10 cellular contexts compared by ENCODE assay signal in the genomic region with DNA sequence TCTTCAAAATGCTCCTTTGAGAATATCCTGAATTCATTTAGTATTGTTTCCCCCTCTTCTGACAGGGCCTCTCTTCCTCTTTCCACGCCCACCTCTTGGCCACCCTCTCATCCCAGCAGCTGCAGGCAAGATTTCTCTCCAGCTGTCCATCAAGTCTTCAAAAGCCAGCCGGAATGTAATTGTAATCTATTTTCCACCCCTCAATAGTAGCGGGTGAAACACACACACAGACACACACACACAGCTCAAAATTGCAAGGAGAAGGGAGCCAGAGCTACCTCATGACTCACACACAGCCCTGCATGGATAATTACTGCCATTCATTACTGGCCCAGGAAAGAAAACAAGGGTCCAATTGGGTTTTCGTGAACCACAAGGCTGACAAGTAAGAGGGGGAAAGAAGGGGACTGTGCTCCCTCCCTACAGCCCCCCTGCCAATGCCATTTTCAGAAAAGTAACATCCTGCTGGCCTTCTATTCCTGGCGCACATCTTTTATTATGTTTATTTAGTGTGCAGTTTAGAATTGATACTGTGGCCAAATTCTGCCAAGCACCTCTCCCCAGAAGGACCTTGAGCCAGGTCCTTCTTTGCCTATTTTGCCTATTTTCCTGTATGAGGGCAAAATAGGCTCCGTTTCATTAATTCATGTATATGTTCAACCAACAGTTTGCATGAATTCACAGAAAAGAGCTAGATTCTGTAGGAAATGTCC.
DNase-seq lines count a peak whose midpoint lies in the region; ATAC-seq lines count a peak whose summit lies in the region.
"Had no signal": no experiment of that assay in that cellular context is flagged by ENCODE, and none has a peak within 500 bp of the region (broad histone marks: within the 10 kb centered on the region; RNA-seq: fewer than 3 reads in every experiment).

No MANE protein-coding gene starts in this region.

- no peaks in the 10 kb centered on the region for H3K4me1 Mint-ChIP-seq in activated CD8-positive, alpha-beta T cell treated with anti-CD3 and anti-CD28 coated beads, Interleukin-2, amount 10 ng/mL, durations not matched to agents 7 days and 5 days (ENCODE audit: low read depth)

- no peaks in the 10 kb centered on the region for H3K9me3 Mint-ChIP-seq in activated CD8-positive, alpha-beta T cell treated with anti-CD3 and anti-CD28 coated beads, Interleukin-2, amount 10 ng/mL, durations not matched to agents 7 days and 5 days (ENCODE audit: insufficient read depth)
- H3K9me3 Mint-ChIP-seq: activated T-cell treated with anti-CD3 and anti-CD28 coated beads, Interleukin-2, amount 50 U/mL, for 72 hours had no signal

- DNase-seq in AG08395 (ENCODE audit: low spot score) (peak; percentile 17), NCI-H1105 (lab: John Stamatoyannopoulos, UW) (peak; percentile 54), RPMI7951 (ENCODE audit: low read depth) (peak; percentile 59), iris pigment epithelial cell (ENCODE audit: low read depth) (peak; percentile 9), DMS114 treated with DMSO at 0.1 percent for 48 hours (lab: John Stamatoyannopoulos, UW; ENCODE audit: unreplicated experiment) (no peak), EL (no peak)
- no peak for DNase-seq in activated CD8-positive, alpha-beta T cell treated with anti-CD3 and anti-CD28 coated beads, Interleukin-2, amount 10 ng/mL, durations not matched to agents 7 days and 5 days
- DNase-seq: activated T-cell treated with anti-CD3 and anti-CD28 coated beads, Interleukin-2, amount 50 U/mL, for 72 hours; stimulated activated CD4-positive, alpha-beta T cell treated with anti-CD3 and anti-CD28 coated beads, Interleukin-4, amount 100 ng/mL, for 4 hours had no signal

- no peaks in the 10 kb centered on the region for H3K36me3 Mint-ChIP-seq in activated CD8-positive, alpha-beta T cell treated with anti-CD3 and anti-CD28 coated beads, Interleukin-2, amount 10 ng/mL, durations not matched to agents 7 days and 5 days (ENCODE audit: low read depth)

- peaks cover 29% of the 10 kb centered on the region for H3K27me3 Mint-ChIP-seq in activated CD8-positive, alpha-beta T cell treated with anti-CD3 and anti-CD28 coated beads, Interleukin-2, amount 10 ng/mL, durations not matched to agents 7 days and 5 days (ENCODE audit: low read depth)

- CTCF ChIA-PET in activated CD8-positive, alpha-beta T cell treated with anti-CD3 and anti-CD28 coated beads, Interleukin-2, amount 10 ng/mL, durations not matched to agents 7 days and 5 days (lab: Charles Lee): interaction anchor here (4.0 kb wide), 1 partner anchor 11 kb away, joined by 13 read pairs; no protein-coding TSS in a partner anchor

- no peak overlapping the region for H3K27ac Mint-ChIP-seq in activated CD8-positive, alpha-beta T cell treated with anti-CD3 and anti-CD28 coated beads, Interleukin-2, amount 10 ng/mL, durations not matched to agents 7 days and 5 days
- H3K27ac Mint-ChIP-seq: activated T-cell treated with anti-CD3 and anti-CD28 coated beads, Interleukin-2, amount 50 U/mL, for 72 hours had no signal

- no peak overlapping the region for H3K4me3 Mint-ChIP-seq in activated CD8-positive, alpha-beta T cell treated with anti-CD3 and anti-CD28 coated beads, Interleukin-2, amount 10 ng/mL, durations not matched to agents 7 days and 5 days
- H3K4me3 Mint-ChIP-seq: activated T-cell treated with anti-CD3 and anti-CD28 coated beads, Interleukin-2, amount 50 U/mL, for 72 hours had no signal

- POLR2A ChIA-PET in activated CD8-positive, alpha-beta T cell treated with anti-CD3 and anti-CD28 coated beads, Interleukin-2, amount 10 ng/mL, durations not matched to agents 7 days and 5 days (lab: Charles Lee): no interaction called here

- no peak for ATAC-seq in GM21360 (IDR thresholded peaks at IDR 0.05; ENCODE audit: unreplicated experiment)
- ATAC-seq in activated CD8-positive, alpha-beta T cell treated with anti-CD3 and anti-CD28 coated beads, Interleukin-2, amount 10 ng/mL, durations not matched to agents 7 days and 5 days: no peak
- ATAC-seq: activated T-cell treated with anti-CD3 and anti-CD28 coated beads, Interleukin-2, amount 50 U/mL, for 72 hours had no signal

Comparison
In these comparisons a context has a peak if more than half of its experiments do, and no peak if none do; other contexts are left out.
1. DNase-seq: peak in AG08395 (single experiment), NCI-H1105 (single experiment), RPMI7951 (single experiment) and iris pigment epithelial cell (single experiment); none in activated CD8-positive, alpha-beta T cell treated with anti-CD3 and anti-CD28 coated beads, Interleukin-2, amount 10 ng/mL, durations not matched to agents 7 days and 5 days (single experiment), DMS114 treated with DMSO at 0.1 percent for 48 hours (single experiment) and EL (single experiment).